9 cellular contexts compared by ENCODE assay signal in the genomic region with DNA sequence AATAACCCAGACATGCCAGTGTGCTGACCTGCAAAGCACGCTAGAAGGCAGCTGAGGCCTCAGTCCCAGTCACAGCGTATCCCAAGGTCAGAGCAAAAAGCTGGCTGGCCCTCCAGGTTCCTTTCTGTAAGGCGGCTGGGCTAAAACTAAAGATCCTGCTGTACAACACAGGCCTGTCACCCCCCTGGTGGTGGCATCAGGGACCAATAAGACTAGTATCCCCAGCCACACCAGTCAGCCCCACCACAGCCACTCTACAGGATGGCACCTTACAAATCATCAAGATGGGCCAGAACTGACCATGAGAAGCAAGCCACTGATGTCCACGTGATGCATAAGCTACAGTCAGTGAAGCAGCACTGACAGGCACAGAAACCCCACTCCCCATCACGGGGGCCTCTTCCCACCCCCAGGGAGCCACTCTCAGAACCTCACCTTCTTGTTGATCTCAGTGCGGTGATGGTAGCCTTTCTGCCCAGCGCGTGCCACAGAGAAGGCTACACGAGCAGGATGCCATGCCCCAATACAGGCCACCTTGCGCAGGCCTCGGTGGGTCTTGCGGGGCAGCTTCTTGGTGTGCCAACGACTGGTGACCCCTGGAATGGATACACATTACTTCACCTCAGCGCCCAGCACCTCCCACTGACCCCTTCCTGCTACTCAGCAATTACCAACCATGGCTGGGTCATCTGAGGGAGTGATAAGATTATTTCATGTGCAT. TPM values are rescaled to one million over a fixed set of nuclear protein-coding genes. Genes with fewer than 3 reads are reported as not detected.
DNase-seq lines count a peak whose midpoint lies in the region; ATAC-seq and TF ChIP-seq lines count a peak whose summit lies in the region.
"Had no signal": no experiment of that assay in that cellular context is flagged by ENCODE, and none has a peak within 500 bp of the region (broad histone marks: within the 10 kb centered on the region; RNA-seq: fewer than 3 reads in every experiment).

No MANE protein-coding gene starts in this region.

- H3K79me1 ChIP-seq in trophoblast cell (ENCODE audit: low read length) = peaks cover 12% of the 10 kb centered on the region

- H4K8ac ChIP-seq in trophoblast cell (ENCODE audit: low read depth, low read length) = no peak overlapping the region

- no peak overlapping the region for H3K18ac ChIP-seq in trophoblast cell (ENCODE audit: low read length)

- H3K4me3 ChIP-seq in NB4 (ENCODE audit: low read depth, low read length) (peak overlapping the region; percentile 25), trophoblast cell (ENCODE audit: low read depth, low read length) (peak overlapping the region; percentile 14)

- H3K36me3 Mint-ChIP-seq in central memory CD8-positive, alpha-beta T cell (ENCODE audit: insufficient read depth) = peaks cover 73% of the 10 kb centered on the region

- WGBS in trophoblast cell (ENCODE audit: extremely low coverage, insufficient coverage, insufficient read length) = no CpG with 5 or more reads among the region's 14 CpGs

- H3K9me3 ChIP-seq in trophoblast cell (ENCODE audit: insufficient read depth, low read depth, low read length) = peaks cover 2% of the 10 kb centered on the region

- no peak for TF ChIP-seq CTCF in NB4 (IDR thresholded peaks at IDR 0.05; ENCODE audit: low read depth, low read length)

- peak overlapping the region; percentile 64 for H3K27ac Mint-ChIP-seq in central memory CD8-positive, alpha-beta T cell (ENCODE audit: low read depth)

- H2BK5ac ChIP-seq in trophoblast cell (ENCODE audit: low read depth, low read length, poor library complexity) = no peak overlapping the region

- no peak for TF ChIP-seq POLR2A in NB4 (IDR thresholded peaks at IDR 0.05; ENCODE audit: extremely low read depth, insufficient read length)

- H4K91ac ChIP-seq in trophoblast cell (ENCODE audit: low read depth, low read length) = no peak overlapping the region

- no peak overlapping the region for H3K4ac ChIP-seq in trophoblast cell (ENCODE audit: low read depth, low read length)

- H3K9me3 Mint-ChIP-seq in central memory CD8-positive, alpha-beta T cell = no peaks in the 10 kb centered on the region

- peaks cover 61 to 68% of the 10 kb centered on the region in 2 experiments for H3K36me3 ChIP-seq in trophoblast cell (ENCODE audit: control insufficient read depth in 1 of 2, insufficient read depth in 2 of 2, low read length in 2 of 2)

- no peaks in the 10 kb centered on the region for H3K27me3 Mint-ChIP-seq in central memory CD8-positive, alpha-beta T cell

- ATAC-seq in central memory CD8-positive, alpha-beta T cell (replicated peaks; ENCODE audit: extremely low read depth, poor library complexity, severe bottlenecking) = no peak
- ATAC-seq in HG03045 (IDR thresholded peaks at IDR 0.05; ENCODE audit: unreplicated experiment) (no peak), GM21786 (IDR thresholded peaks at IDR 0.05; ENCODE audit: unreplicated experiment) (no peak)

- peak; percentile 49 for DNase-seq in ELR (ENCODE audit: low read depth)
- no peak for DNase-seq in NB4 (ENCODE audit: low read depth)
- DNase-seq in central memory CD8-positive, alpha-beta T cell (ENCODE audit: low spot score in 2 of 2) = no peak
- no peak for DNase-seq in trophoblast cell
- DNase-seq in C1 segment of cervical spinal cord (lab: John Stamatoyannopoulos, UW) = no peak
- DNase-seq in AG08396 (ENCODE audit: low spot score) = no peak
- DNase-seq: stimulated activated naive CD4-positive, alpha-beta T cell had no signal

- H3K4me3 Mint-ChIP-seq in central memory CD8-positive, alpha-beta T cell = no peak overlapping the region

- no peak overlapping the region for H3K27ac ChIP-seq in trophoblast cell (ENCODE audit: low read depth, low read length)

- H3K79me2 ChIP-seq in trophoblast cell (ENCODE audit: control insufficient read depth, insufficient read depth, low read length, poor library complexity) = peaks cover 16% of the 10 kb centered on the region

- H3K14ac ChIP-seq in trophoblast cell (ENCODE audit: low read length) = no peak overlapping the region

- H3K4me1 Mint-ChIP-seq in central memory CD8-positive, alpha-beta T cell = peaks cover 60% of the 10 kb centered on the region

- H3K27me3 ChIP-seq in trophoblast cell (ENCODE audit: insufficient read depth, low read length) = no peaks in the 10 kb centered on the region

- no peak overlapping the region for H2AK5ac ChIP-seq in trophoblast cell (ENCODE audit: low read length)

- H2BK12ac ChIP-seq in trophoblast cell (ENCODE audit: low read length) = no peak overlapping the region

- H3K4me2 ChIP-seq in trophoblast cell (ENCODE audit: low read length) = no peak overlapping the region

- peaks cover 21 to 29% of the 10 kb centered on the region in 2 experiments for H3K4me1 ChIP-seq in trophoblast cell (ENCODE audit: control insufficient read depth in 1 of 2, insufficient read depth in 2 of 2, low read length in 2 of 2)

- H3K9ac ChIP-seq in trophoblast cell (ENCODE audit: low read length) = no peak overlapping the region

- H2BK120ac ChIP-seq in trophoblast cell (ENCODE audit: insufficient read depth, low read length, poor library complexity) = no peak overlapping the region

- no peak overlapping the region for H4K12ac ChIP-seq in trophoblast cell (ENCODE audit: low read depth, low read length)

- no peak overlapping the region for H2AFZ ChIP-seq in trophoblast cell (ENCODE audit: insufficient read depth, low read length, poor library complexity)

- no peak overlapping the region for H3K23ac ChIP-seq in trophoblast cell (ENCODE audit: low read length)

RNA-seq across cellular contexts. Expression of a gene that starts 5.0 kb away (rescaled TPM):
- polyA plus RNA-seq in trophoblast cell (2013) = 1,456 and 1,519 TPM in 2 replicates

RNA-seq across cellular contexts. Expression of a gene that starts 35.4 kb away (rescaled TPM):
- polyA plus RNA-seq in trophoblast cell (2013) = 20.4 and 21.0 TPM in 2 replicates
